ENCODE assay signal across 1 cellular context in the genomic region with DNA sequence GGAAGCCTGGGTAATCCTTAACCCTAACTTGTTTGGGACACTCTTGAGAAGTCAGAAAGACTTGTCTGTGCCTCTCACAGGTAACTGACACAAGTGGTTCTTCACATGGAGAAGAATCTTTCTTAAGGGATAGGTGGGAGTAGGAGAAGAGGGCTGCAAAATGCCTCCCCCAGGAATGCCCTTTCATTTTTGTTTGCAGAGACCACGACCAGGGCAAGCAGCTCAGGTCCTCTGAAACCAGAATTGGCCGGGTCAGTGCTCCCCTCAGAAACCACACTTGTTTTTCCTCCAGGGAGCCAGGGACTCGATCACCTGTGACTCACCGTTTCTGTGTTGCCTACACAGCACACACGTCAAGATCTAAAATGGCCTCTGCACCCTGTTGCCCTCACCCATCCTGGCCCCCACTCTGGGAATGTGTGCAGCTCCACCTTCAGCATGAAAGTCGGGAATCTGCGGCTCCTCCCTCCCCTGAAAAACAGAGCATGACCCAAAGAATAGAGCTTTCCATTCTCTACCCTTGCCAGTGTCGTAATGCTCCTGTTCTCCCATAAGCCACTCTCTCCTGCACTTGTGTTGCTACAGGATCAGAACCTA.
TF ChIP-seq lines count a peak whose summit lies in the region.

No MANE protein-coding gene starts in this region.

TF ChIP-seq in HepG2, 621 proteins besides CTCF, POLR2A, EP300 and RAD21 (continued from another document and continues in another):
- TF ChIP-seq MNT (IDR thresholded peaks at IDR 0.05) = no peak
- TF ChIP-seq HHEX (CRISPR knock-in tag; IDR thresholded peaks at IDR 0.05) = 0 out of 2 replicates have a peak, but pooled peaks have one; percentile 23
- TF ChIP-seq GLI4 (CRISPR knock-in tag; IDR thresholded peaks at IDR 0.05; ENCODE audit: borderline replicate concordance) = peak; percentile 14; the same call in 1 of the 2 replicates
- no peak for TF ChIP-seq ZNF33A (CRISPR knock-in tag; IDR thresholded peaks at IDR 0.05; ENCODE audit: borderline replicate concordance)
- TF ChIP-seq, protein P1, sequence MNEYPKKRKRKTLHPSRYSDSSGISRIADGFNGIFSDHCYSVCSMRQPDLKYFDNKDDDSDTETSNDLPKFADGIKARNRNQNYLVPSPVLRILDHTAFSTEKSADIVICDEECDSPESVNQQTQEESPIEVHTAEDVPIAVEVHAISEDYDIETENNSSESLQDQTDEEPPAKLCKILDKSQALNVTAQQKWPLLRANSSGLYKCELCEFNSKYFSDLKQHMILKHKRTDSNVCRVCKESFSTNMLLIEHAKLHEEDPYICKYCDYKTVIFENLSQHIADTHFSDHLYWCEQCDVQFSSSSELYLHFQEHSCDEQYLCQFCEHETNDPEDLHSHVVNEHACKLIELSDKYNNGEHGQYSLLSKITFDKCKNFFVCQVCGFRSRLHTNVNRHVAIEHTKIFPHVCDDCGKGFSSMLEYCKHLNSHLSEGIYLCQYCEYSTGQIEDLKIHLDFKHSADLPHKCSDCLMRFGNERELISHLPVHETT (CRISPR knock-in tag; conservative IDR thresholded peaks at IDR 0.05) = no peak
- TF ChIP-seq, protein P2, sequence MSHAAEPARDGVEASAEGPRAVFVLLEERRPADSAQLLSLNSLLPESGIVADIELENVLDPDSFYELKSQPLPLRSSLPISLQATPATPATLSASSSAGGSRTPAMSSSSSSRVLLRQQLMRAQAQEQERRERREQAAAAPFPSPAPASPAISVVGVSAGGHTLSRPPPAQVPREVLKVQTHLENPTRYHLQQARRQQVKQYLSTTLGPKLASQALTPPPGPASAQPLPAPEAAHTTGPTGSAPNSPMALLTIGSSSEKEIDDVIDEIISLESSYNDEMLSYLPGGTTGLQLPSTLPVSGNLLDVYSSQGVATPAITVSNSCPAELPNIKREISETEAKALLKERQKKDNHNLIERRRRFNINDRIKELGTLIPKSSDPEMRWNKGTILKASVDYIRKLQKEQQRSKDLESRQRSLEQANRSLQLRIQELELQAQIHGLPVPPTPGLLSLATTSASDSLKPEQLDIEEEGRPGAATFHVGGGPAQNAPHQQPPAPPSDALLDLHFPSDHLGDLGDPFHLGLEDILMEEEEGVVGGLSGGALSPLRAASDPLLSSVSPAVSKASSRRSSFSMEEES (CRISPR knock-in tag; IDR thresholded peaks at IDR 0.05) = peak; percentile 78
- TF ChIP-seq AKNA (CRISPR knock-in tag; IDR thresholded peaks at IDR 0.05; ENCODE audit: borderline replicate concordance) = no peak
- TF ChIP-seq ZNF232 (CRISPR knock-in tag; IDR thresholded peaks at IDR 0.05; ENCODE audit: borderline replicate concordance) = no peak; the same call in 1 of the 2 replicates
- no peak for TF ChIP-seq PAX8 (CRISPR knock-in tag; IDR thresholded peaks at IDR 0.05; ENCODE audit: borderline replicate concordance)
- no peak for TF ChIP-seq HOXA9 (CRISPR knock-in tag; IDR thresholded peaks at IDR 0.05; ENCODE audit: borderline replicate concordance)
- TF ChIP-seq HOXA7 (CRISPR knock-in tag; IDR thresholded peaks at IDR 0.05) = no peak
- TF ChIP-seq ESRRA (CRISPR knock-in tag; IDR thresholded peaks at IDR 0.05; ENCODE audit: low read depth) = 0 out of 2 replicates have a peak, but pooled peaks have one; percentile 22
- no peak for TF ChIP-seq ZNF75D (CRISPR knock-in tag; IDR thresholded peaks at IDR 0.05; ENCODE audit: borderline replicate concordance)
- TF ChIP-seq KDM1A (CRISPR knock-in tag; IDR thresholded peaks at IDR 0.05) = 0 out of 2 replicates have a peak, but pooled peaks have one; percentile 31
- TF ChIP-seq ZNF343 (CRISPR knock-in tag; IDR thresholded peaks at IDR 0.05) = no peak
- peak; percentile 56; the same call in 1 of the 2 replicates for TF ChIP-seq ARID4A (CRISPR knock-in tag; IDR thresholded peaks at IDR 0.05; ENCODE audit: borderline replicate concordance)
- peak; percentile 53 for TF ChIP-seq UBTF (CRISPR knock-in tag; IDR thresholded peaks at IDR 0.05)
- peak; percentile 62; the same call in 1 of the 2 replicates for TF ChIP-seq THRA (CRISPR knock-in tag; IDR thresholded peaks at IDR 0.05; ENCODE audit: borderline replicate concordance)
- TF ChIP-seq SIN3A (IDR thresholded peaks at IDR 0.05; ENCODE audit: borderline replicate concordance, low read depth, low read length) = no peak
- TF ChIP-seq, protein P3, sequence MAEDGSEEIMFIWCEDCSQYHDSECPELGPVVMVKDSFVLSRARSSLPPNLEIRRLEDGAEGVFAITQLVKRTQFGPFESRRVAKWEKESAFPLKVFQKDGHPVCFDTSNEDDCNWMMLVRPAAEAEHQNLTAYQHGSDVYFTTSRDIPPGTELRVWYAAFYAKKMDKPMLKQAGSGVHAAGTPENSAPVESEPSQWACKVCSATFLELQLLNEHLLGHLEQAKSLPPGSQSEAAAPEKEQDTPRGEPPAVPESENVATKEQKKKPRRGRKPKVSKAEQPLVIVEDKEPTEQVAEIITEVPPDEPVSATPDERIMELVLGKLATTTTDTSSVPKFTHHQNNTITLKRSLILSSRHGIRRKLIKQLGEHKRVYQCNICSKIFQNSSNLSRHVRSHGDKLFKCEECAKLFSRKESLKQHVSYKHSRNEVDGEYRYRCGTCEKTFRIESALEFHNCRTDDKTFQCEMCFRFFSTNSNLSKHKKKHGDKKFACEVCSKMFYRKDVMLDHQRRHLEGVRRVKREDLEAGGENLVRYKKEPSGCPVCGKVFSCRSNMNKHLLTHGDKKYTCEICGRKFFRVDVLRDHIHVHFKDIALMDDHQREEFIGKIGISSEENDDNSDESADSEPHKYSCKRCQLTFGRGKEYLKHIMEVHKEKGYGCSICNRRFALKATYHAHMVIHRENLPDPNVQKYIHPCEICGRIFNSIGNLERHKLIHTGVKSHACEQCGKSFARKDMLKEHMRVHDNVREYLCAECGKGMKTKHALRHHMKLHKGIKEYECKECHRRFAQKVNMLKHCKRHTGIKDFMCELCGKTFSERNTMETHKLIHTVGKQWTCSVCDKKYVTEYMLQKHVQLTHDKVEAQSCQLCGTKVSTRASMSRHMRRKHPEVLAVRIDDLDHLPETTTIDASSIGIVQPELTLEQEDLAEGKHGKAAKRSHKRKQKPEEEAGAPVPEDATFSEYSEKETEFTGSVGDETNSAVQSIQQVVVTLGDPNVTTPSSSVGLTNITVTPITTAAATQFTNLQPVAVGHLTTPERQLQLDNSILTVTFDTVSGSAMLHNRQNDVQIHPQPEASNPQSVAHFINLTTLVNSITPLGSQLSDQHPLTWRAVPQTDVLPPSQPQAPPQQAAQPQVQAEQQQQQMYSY (CRISPR knock-in tag; IDR thresholded peaks at IDR 0.05) = no peak
- TF ChIP-seq WIZ (CRISPR knock-in tag; IDR thresholded peaks at IDR 0.05) = no peak
- peak; percentile 93 for TF ChIP-seq FOSL2 (CRISPR knock-in tag; IDR thresholded peaks at IDR 0.05)
- TF ChIP-seq CHD4 (IDR thresholded peaks at IDR 0.05; ENCODE audit: borderline replicate concordance, low read length) = no peak; the same call in 1 of the 2 replicates
- no peak for TF ChIP-seq ZNF354B (CRISPR knock-in tag; IDR thresholded peaks at IDR 0.05)
- TF ChIP-seq TCF12 (IDR thresholded peaks at IDR 0.05) = no peak
- no peak for TF ChIP-seq TCF12 (CRISPR knock-in tag; IDR thresholded peaks at IDR 0.05)
